Comparison of ENCODE assay signal across 14 cellular contexts in genomic region chr11:86737752-86738151, GRCh38.
DNase-seq lines count a peak whose midpoint lies in the region; TF ChIP-seq lines count a peak whose summit lies in the region.
"Had no signal": no experiment of that assay in that cellular context is flagged by ENCODE, and none has a peak within 500 bp of the region (broad histone marks: within the 10 kb centered on the region; RNA-seq: fewer than 3 reads in every experiment).

No MANE protein-coding gene starts in this region.

- in situ Hi-C loops in brain microvascular endothelial cell (cut with HindIII; ENCODE audit: low pct_ligation_motif_present, low sequenced_read_pairs), result no loop called here

- POLR2A ChIA-PET in activated CD4-positive, alpha-beta T cell treated with anti-CD3 and anti-CD28 coated beads, Interleukin-2, amount 10 ng/mL, durations not matched to agents 7 days and 5 days (lab: Charles Lee), result no interaction called here

- no peaks in the 10 kb centered on the region for H3K36me3 Mint-ChIP-seq in activated naive CD4-positive, alpha-beta T cell treated with anti-CD3 and anti-CD28 coated beads, Interleukin-2, amount 10 ng/mL, durations not matched to agents 7 days and 5 days
- H3K36me3 Mint-ChIP-seq in activated CD4-positive, alpha-beta T cell treated with anti-CD3 and anti-CD28 coated beads, Interleukin-2, amount 10 ng/mL, durations not matched to agents 7 days and 5 days (ENCODE audit: low read depth), result no peaks in the 10 kb centered on the region

- H3K4me3 Mint-ChIP-seq in activated naive CD4-positive, alpha-beta T cell treated with anti-CD3 and anti-CD28 coated beads, Interleukin-2, amount 10 ng/mL, durations not matched to agents 7 days and 5 days, result no peak overlapping the region
- H3K4me3 Mint-ChIP-seq in activated CD4-positive, alpha-beta T cell treated with anti-CD3 and anti-CD28 coated beads, Interleukin-2, amount 10 ng/mL, durations not matched to agents 7 days and 5 days, result no peak overlapping the region
- H3K4me3 Mint-ChIP-seq: activated CD4-positive, alpha-beta memory T cell treated with anti-CD3 and anti-CD28 coated beads, Interleukin-2, amount 10 ng/mL, durations not matched to agents 7 days and 5 days had no signal

- CTCF ChIA-PET in activated naive CD4-positive, alpha-beta T cell treated with anti-CD3 and anti-CD28 coated beads, Interleukin-2, amount 10 ng/mL, durations not matched to agents 7 days and 5 days (lab: Charles Lee), result interaction anchor here (0.9 kb wide), 1 partner anchor 130 kb away, joined by 3 read pairs; no protein-coding TSS in a partner anchor
- CTCF ChIA-PET in activated CD4-positive, alpha-beta T cell treated with anti-CD3 and anti-CD28 coated beads, Interleukin-2, amount 10 ng/mL, durations not matched to agents 7 days and 5 days (lab: Charles Lee), result interaction anchor here (1.0 kb wide), 1 partner anchor 49 kb away, joined by 3 read pairs; no protein-coding TSS in a partner anchor

- no peak for TF ChIP-seq CTCF in brain microvascular endothelial cell (IDR thresholded peaks at IDR 0.05; ENCODE audit: low read depth, low read length, missing control alignments)

- H3K27me3 Mint-ChIP-seq in activated naive CD4-positive, alpha-beta T cell treated with anti-CD3 and anti-CD28 coated beads, Interleukin-2, amount 10 ng/mL, durations not matched to agents 7 days and 5 days, result peaks cover 6% of the 10 kb centered on the region
- no peaks in the 10 kb centered on the region for H3K27me3 Mint-ChIP-seq in activated CD4-positive, alpha-beta T cell treated with anti-CD3 and anti-CD28 coated beads, Interleukin-2, amount 10 ng/mL, durations not matched to agents 7 days and 5 days

- H3K4me3 ChIP-seq in brain microvascular endothelial cell (ENCODE audit: low read depth, low read length), result no peak overlapping the region
- H3K4me3 ChIP-seq in skin epidermis, result no peak overlapping the region

- no peaks in the 10 kb centered on the region for H3K4me1 Mint-ChIP-seq in activated naive CD4-positive, alpha-beta T cell treated with anti-CD3 and anti-CD28 coated beads, Interleukin-2, amount 10 ng/mL, durations not matched to agents 7 days and 5 days
- no peaks in the 10 kb centered on the region for H3K4me1 Mint-ChIP-seq in activated CD4-positive, alpha-beta T cell treated with anti-CD3 and anti-CD28 coated beads, Interleukin-2, amount 10 ng/mL, durations not matched to agents 7 days and 5 days

- no peaks in the 10 kb centered on the region for H3K27me3 ChIP-seq in brain microvascular endothelial cell (replicated peaks)

- H3K9me3 Mint-ChIP-seq in activated naive CD4-positive, alpha-beta T cell treated with anti-CD3 and anti-CD28 coated beads, Interleukin-2, amount 10 ng/mL, durations not matched to agents 7 days and 5 days, result no peaks in the 10 kb centered on the region
- no peaks in the 10 kb centered on the region for H3K9me3 Mint-ChIP-seq in activated CD4-positive, alpha-beta T cell treated with anti-CD3 and anti-CD28 coated beads, Interleukin-2, amount 10 ng/mL, durations not matched to agents 7 days and 5 days
- H3K9me3 Mint-ChIP-seq: activated CD4-positive, alpha-beta memory T cell treated with anti-CD3 and anti-CD28 coated beads, Interleukin-2, amount 10 ng/mL, durations not matched to agents 7 days and 5 days had no signal

- no peak overlapping the region for H3K27ac Mint-ChIP-seq in activated naive CD4-positive, alpha-beta T cell treated with anti-CD3 and anti-CD28 coated beads, Interleukin-2, amount 10 ng/mL, durations not matched to agents 7 days and 5 days
- no peak overlapping the region for H3K27ac Mint-ChIP-seq in activated CD4-positive, alpha-beta T cell treated with anti-CD3 and anti-CD28 coated beads, Interleukin-2, amount 10 ng/mL, durations not matched to agents 7 days and 5 days
- H3K27ac Mint-ChIP-seq: activated CD4-positive, alpha-beta memory T cell treated with anti-CD3 and anti-CD28 coated beads, Interleukin-2, amount 10 ng/mL, durations not matched to agents 7 days and 5 days had no signal

- H3K27ac ChIP-seq in brain microvascular endothelial cell (peak overlapping the region; percentile 51), skin epidermis (peak overlapping the region in 16 of 21 experiments; percentile 11 to 95 (median 57))

- H3K36me3 ChIP-seq in brain microvascular endothelial cell (replicated peaks), result no peaks in the 10 kb centered on the region

- DNase-seq in HCEC 1CT (peak; percentile 70), brain microvascular endothelial cell (no peak), glomerular endothelial cell (ENCODE audit: extremely low read depth, low read depth, low spot score) (peak; percentile 85), DMS53 (lab: John Stamatoyannopoulos, UW) (no peak), GM19240 (ENCODE audit: insufficient read length, low spot score) (no peak)
- DNase-seq in activated naive CD4-positive, alpha-beta T cell treated with anti-CD3 and anti-CD28 coated beads, Interleukin-2, amount 10 ng/mL, durations not matched to agents 7 days and 5 days, result no peak
- no peak for DNase-seq in activated CD4-positive, alpha-beta T cell treated with anti-CD3 and anti-CD28 coated beads, Interleukin-2, amount 10 ng/mL, durations not matched to agents 7 days and 5 days
- DNase-seq: activated CD4-positive, alpha-beta memory T cell treated with anti-CD3 and anti-CD28 coated beads, Interleukin-2, amount 10 ng/mL, durations not matched to agents 7 days and 5 days; activated gamma-delta T cell treated with Interleukin-2 at 50 U/mL for 16 hours; central memory CD4-positive, alpha-beta T cell; NCI-H1048; NCI-H226; T1000 had no signal

Comparison
In these comparisons a context has a peak if more than half of its experiments do, and no peak if none do; other contexts are left out.
1. DNase-seq: peak in HCEC 1CT (single experiment) and glomerular endothelial cell (single experiment); none in brain microvascular endothelial cell (single experiment), activated naive CD4-positive, alpha-beta T cell treated with anti-CD3 and anti-CD28 coated beads, Interleukin-2, amount 10 ng/mL, durations not matched to agents 7 days and 5 days (single experiment), activated CD4-positive, alpha-beta T cell treated with anti-CD3 and anti-CD28 coated beads, Interleukin-2, amount 10 ng/mL, durations not matched to agents 7 days and 5 days (single experiment), DMS53 (single experiment) and GM19240 (single experiment).